In genomic region chr1:44810101-44810761, GRCh38 we compare ENCODE assay signal across 8 cellular contexts. TPM values are rescaled to one million over a fixed set of nuclear protein-coding genes. Genes with fewer than 3 reads are reported as not detected.
DNase-seq lines count a peak whose midpoint lies in the region; ATAC-seq and TF ChIP-seq lines count a peak whose summit lies in the region.

No MANE protein-coding gene starts in this region.

- H3K36me3 Mint-ChIP-seq in T-helper 1 cell treated with Interleukin-12 subunit alpha and Interleukin-12 subunit beta and Interleukin-4 antibody, amounts not matched to agents 30 μg/mL and 1 μg/mL, for 36 hours (ENCODE audit: low read depth): peaks cover 41% of the 10 kb centered on the region
- H3K36me3 Mint-ChIP-seq in natural killer cell: no peaks in the 10 kb centered on the region

- H3K27me3 ChIP-seq in dorsolateral prefrontal cortex: no peaks in the 10 kb centered on the region

- DNase-seq in GM12865 (ENCODE audit: low read depth) (peak; percentile 55), dorsolateral prefrontal cortex (peak in 3 of 10 donors; percentile 45 to 58 (median 58)), natural killer cell (no peak), GM19238 (ENCODE audit: insufficient read length, low spot score) (no peak), NCI-H1930 (lab: John Stamatoyannopoulos, UW) (no peak)

- no peaks in the 10 kb centered on the region for H3K27me3 Mint-ChIP-seq in T-helper 1 cell treated with Interleukin-12 subunit alpha and Interleukin-12 subunit beta and Interleukin-4 antibody, amounts not matched to agents 30 μg/mL and 1 μg/mL, for 36 hours (ENCODE audit: low read depth)
- no peaks in the 10 kb centered on the region for H3K27me3 Mint-ChIP-seq in natural killer cell (ENCODE audit: low read depth in 2 of 2)

- H3K9me3 Mint-ChIP-seq in T-helper 1 cell treated with Interleukin-12 subunit alpha and Interleukin-12 subunit beta and Interleukin-4 antibody, amounts not matched to agents 30 μg/mL and 1 μg/mL, for 36 hours: no peaks in the 10 kb centered on the region
- H3K9me3 Mint-ChIP-seq in natural killer cell: no peaks in the 10 kb centered on the region

- peak overlapping the region in 58 of 59 donors; percentile 32 to 98 (median 94) for H3K27ac ChIP-seq in dorsolateral prefrontal cortex

- ATAC-seq in natural killer cell (no peak), HG02840 (IDR thresholded peaks at IDR 0.05; ENCODE audit: low FRiP score, unreplicated experiment) (no peak), GM18519 (IDR thresholded peaks at IDR 0.05; ENCODE audit: low FRiP score, unreplicated experiment) (no peak)

- TF ChIP-seq CTCF in GM12865 (IDR thresholded peaks at IDR 0.05; ENCODE audit: insufficient read depth, low read depth, low read length, missing control alignments) (no peak), dorsolateral prefrontal cortex (IDR thresholded peaks at IDR 0.05 in 54 of 56, conservative IDR thresholded peaks at IDR 0.05 in 2 of 56; ENCODE audit: low read depth in 1 of 56, partially characterized antibody in 56 of 56) (no peak), natural killer cell (IDR thresholded peaks at IDR 0.05) (no peak)

- H3K4me1 Mint-ChIP-seq in T-helper 1 cell treated with Interleukin-12 subunit alpha and Interleukin-12 subunit beta and Interleukin-4 antibody, amounts not matched to agents 30 μg/mL and 1 μg/mL, for 36 hours (ENCODE audit: low read depth): peaks cover 67% of the 10 kb centered on the region
- peaks cover 36 to 49% of the 10 kb centered on the region in 2 donors for H3K4me1 Mint-ChIP-seq in natural killer cell

- peak overlapping the region; percentile 9; the same call in 1 of the 2 replicates for H3K4me3 ChIP-seq in GM12865 (ENCODE audit: low read depth, low read length)
- peak overlapping the region in 11 of 59 donors; percentile 1 to 56 (median 40) for H3K4me3 ChIP-seq in dorsolateral prefrontal cortex

- H3K27ac Mint-ChIP-seq in T-helper 1 cell treated with Interleukin-12 subunit alpha and Interleukin-12 subunit beta and Interleukin-4 antibody, amounts not matched to agents 30 μg/mL and 1 μg/mL, for 36 hours: peak overlapping the region; percentile 99
- peak overlapping the region; percentile 87 to 95 for H3K27ac Mint-ChIP-seq in natural killer cell

- H3K4me3 Mint-ChIP-seq in T-helper 1 cell treated with Interleukin-12 subunit alpha and Interleukin-12 subunit beta and Interleukin-4 antibody, amounts not matched to agents 30 μg/mL and 1 μg/mL, for 36 hours: no peak overlapping the region
- no peak overlapping the region for H3K4me3 Mint-ChIP-seq in natural killer cell

- intact Hi-C loops in dorsolateral prefrontal cortex (cut with DNase I): no loop called here
- intact Hi-C loops in natural killer cell (cut with micrococcal nuclease): no loop called here

RNA-seq across cellular contexts. Expression of gene BTBD19, which starts 1.9 kb away (rescaled TPM):
- total RNA-seq in dorsolateral prefrontal cortex: 10 to 100 TPM in 12 of 120 experiments, 1 to 10 TPM in 108; 2.3 to 14.1 (median 6.4) TPM
- 1 to 10 TPM; 4.4 to 5.7 (median 4.9) TPM for total RNA-seq in natural killer cell

RNA-seq across cellular contexts. Expression of gene DYNLT4, which starts 3.1 kb away (rescaled TPM):
- total RNA-seq in dorsolateral prefrontal cortex (under 1 TPM in 1 of 120 experiments, not detected in 119; 0.79 TPM), natural killer cell (1 to 10 TPM in 1 of 3 donors, under 1 TPM in 1, not detected in 1; 0.96 to 1.2 TPM)

RNA-seq across cellular contexts. Expression of gene PLK3, which starts 10.1 kb away (rescaled TPM):
- total RNA-seq in dorsolateral prefrontal cortex: 10 to 100 TPM in 72 of 120 experiments, 1 to 10 TPM in 48; 3.7 to 23.1 (median 11.1) TPM
- 10 to 100 TPM; 39.5 to 89.2 (median 78.1) TPM for total RNA-seq in natural killer cell

RNA-seq across cellular contexts. Expression of gene BEST4, which starts 22.3 kb away (rescaled TPM):
- 1 to 10 TPM in 65 of 120 experiments, under 1 TPM in 51, not detected in 4; 0.23 to 2.6 (median 1.1) TPM for total RNA-seq in dorsolateral prefrontal cortex
- total RNA-seq in natural killer cell: under 1 TPM; 0.18 to 0.33 (median 0.28) TPM

RNA-seq across cellular contexts. Expression of gene PTCH2, which starts 32.8 kb away (rescaled TPM):
- total RNA-seq in dorsolateral prefrontal cortex: 10 to 100 TPM in 43 of 120 experiments, 1 to 10 TPM in 77; 4.1 to 15.7 (median 9.3) TPM
- total RNA-seq in natural killer cell: 1 to 10 TPM; 1.8 to 3.1 (median 2.4) TPM
